ENCODE assay signal across 7 cellular contexts in the genomic region with DNA sequence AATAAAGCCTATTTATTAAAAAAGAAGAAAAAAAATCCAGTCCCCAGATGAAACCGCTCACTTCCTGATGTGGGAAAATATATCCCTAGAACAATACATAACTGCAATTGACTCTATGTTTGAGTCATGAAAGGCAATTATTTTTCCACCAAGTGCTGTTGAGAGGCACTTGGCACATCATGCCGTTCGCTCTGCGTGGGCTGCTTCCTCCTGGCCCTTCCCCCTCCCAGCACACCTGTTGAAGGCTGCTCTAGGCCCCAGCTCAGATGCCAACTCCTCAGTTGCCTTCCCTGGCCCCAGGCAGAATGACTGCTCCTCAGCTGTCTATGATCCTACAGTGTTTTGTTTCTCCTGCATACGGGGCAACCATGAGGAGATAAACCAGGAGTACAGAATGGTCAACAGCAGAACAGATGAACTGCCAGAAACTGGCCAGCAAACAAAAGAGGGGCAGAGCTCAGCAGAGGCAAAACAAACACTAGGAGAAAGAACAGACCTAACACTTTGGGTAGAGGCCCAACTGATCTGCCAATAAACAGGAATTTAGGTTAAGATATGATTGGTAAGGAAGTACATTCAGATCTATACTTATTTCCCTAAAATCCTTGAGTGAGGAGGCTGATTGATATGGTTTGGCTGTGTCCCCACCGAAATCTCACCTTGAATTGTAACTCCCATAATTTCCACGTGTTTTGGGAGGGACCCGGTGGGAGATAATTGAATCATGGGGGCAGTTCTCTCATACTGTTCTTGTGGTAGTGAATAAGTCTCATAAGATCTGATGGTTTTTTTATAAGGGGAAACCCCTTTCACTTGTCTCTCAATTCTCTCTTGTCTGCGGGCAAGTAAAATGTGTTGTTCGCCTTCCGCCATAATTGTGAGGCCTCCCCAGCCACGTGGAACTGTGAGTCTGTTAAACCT. TPM values are rescaled to one million over a fixed set of nuclear protein-coding genes. Genes with fewer than 3 reads are reported as not detected.
DNase-seq lines count a peak whose midpoint lies in the region; ATAC-seq, FAIRE-seq and TF ChIP-seq lines count a peak whose summit lies in the region.

No MANE protein-coding gene starts in this region.

- peak; percentile 48 for FAIRE-seq in HTR-8/SVneo (lab: Jason Lieb, UNC)

- no peak for TF ChIP-seq CTCF in nephron (IDR thresholded peaks at IDR 0.05; ENCODE audit: unreplicated experiment in 3 of 3)
- TF ChIP-seq CTCF in type B pancreatic cell (conservative IDR thresholded peaks at IDR 0.05), result no peak

- H3K9me3 Mint-ChIP-seq in nephron (no peaks in the 10 kb centered on the region), type B pancreatic cell (no peaks in the 10 kb centered on the region)

- H3K27me3 Mint-ChIP-seq in nephron (ENCODE audit: low read depth), result no peaks in the 10 kb centered on the region
- H3K27me3 Mint-ChIP-seq in type B pancreatic cell, result no peaks in the 10 kb centered on the region

- H3K36me3 Mint-ChIP-seq in nephron (ENCODE audit: low read depth) (peaks cover 42% of the 10 kb centered on the region), type B pancreatic cell (peaks cover 39% of the 10 kb centered on the region)

- ATAC-seq in GM21381 (IDR thresholded peaks at IDR 0.05; ENCODE audit: unreplicated experiment), result peak; percentile 59

- peaks cover 50% of the 10 kb centered on the region for H3K4me1 Mint-ChIP-seq in nephron
- peaks cover 20% of the 10 kb centered on the region for H3K4me1 Mint-ChIP-seq in type B pancreatic cell (ENCODE audit: unreplicated experiment)

- H3K27ac Mint-ChIP-seq in nephron, result peak overlapping the region; percentile 11 to 91 (median 58)
- peak overlapping the region; percentile 92 for H3K27ac Mint-ChIP-seq in type B pancreatic cell

- H3K27ac ChIP-seq in caudate nucleus (ENCODE audit: low read depth, low read length), result peak overlapping the region; percentile 24

- H3K4me3 Mint-ChIP-seq in nephron (no peak overlapping the region), type B pancreatic cell (peak overlapping the region; percentile 73)

- DNase-seq in HTR-8/SVneo (ENCODE audit: insufficient read length, low spot score) (no peak), T-helper 2 cell (peak in 4 of 5 experiments; percentile 50 to 82 (median 66)), caudate nucleus (lab: John Stamatoyannopoulos, UW) (peak in 25 of 61 donors; percentile 5 to 70 (median 30)), type B pancreatic cell (ENCODE audit: extremely low spot score, unreplicated experiment) (no peak), 8988T (no peak)

RNA-seq across cellular contexts. Expression of gene SLC38A1, which starts 58.7 kb away (rescaled TPM):
- 99.8 and 174 TPM in 2 replicates for total RNA-seq in type B pancreatic cell (ENCODE audit: low replicate concordance)

Comparison
In these comparisons a context has a peak if more than half of its experiments do, and no peak if none do; other contexts are left out.
1. DNase-seq: peak in T-helper 2 cell (4 of 5); none in HTR-8/SVneo (single experiment), type B pancreatic cell (single experiment) and 8988T (single experiment).